ENCODE assay signal across 12 cellular contexts in the genomic region with DNA sequence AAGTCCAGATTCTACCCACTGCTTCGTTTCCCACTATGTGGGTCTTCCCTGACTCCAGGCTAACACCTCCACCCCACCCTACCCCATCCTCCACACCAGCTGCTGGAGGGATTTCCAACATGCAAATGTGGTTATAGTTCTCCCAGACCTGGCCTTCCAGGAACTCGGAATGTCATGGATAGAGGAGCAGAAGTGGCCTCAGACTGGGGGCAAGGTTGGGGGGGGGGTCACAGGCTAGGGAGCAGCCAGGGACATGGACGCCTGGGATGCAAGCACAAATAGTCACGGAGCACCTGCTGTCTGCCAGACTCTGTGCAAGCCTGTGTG. TPM values are rescaled to one million over a fixed set of nuclear protein-coding genes. Genes with fewer than 3 reads are reported as not detected.
DNase-seq lines count a peak whose midpoint lies in the region; ATAC-seq, FAIRE-seq and TF ChIP-seq lines count a peak whose summit lies in the region.
"Had no signal": no experiment of that assay in that cellular context is flagged by ENCODE, and none has a peak within 500 bp of the region (broad histone marks: within the 10 kb centered on the region; RNA-seq: fewer than 3 reads in every experiment).

No MANE protein-coding gene starts in this region.

- H3K27me3 Mint-ChIP-seq in natural killer cell (ENCODE audit: low read depth in 2 of 2), result no peaks in the 10 kb centered on the region

- no peaks in the 10 kb centered on the region; the same call in 1 of the 2 replicates for H3K9me3 ChIP-seq in AG04450 (ENCODE audit: control insufficient read depth, insufficient read depth, low read length)
- H3K9me3 ChIP-seq: heart right ventricle, upper lobe of left lung had no signal

- no peak overlapping the region for H3K4me3 ChIP-seq in AG04450 (ENCODE audit: low read depth, low read length)
- H3K4me3 ChIP-seq: heart right ventricle had no signal

- no peaks in the 10 kb centered on the region for H3K27me3 ChIP-seq in AG04450 (ENCODE audit: control insufficient read depth, insufficient read depth, low read length)
- H3K27me3 ChIP-seq: heart right ventricle had no signal

- POLR2A ChIA-PET in AG04450 (lab: Yijun Ruan, JAX), result interaction anchor here (0.6 to 1.1 kb wide), 3 partner anchors 12 to 74 kb away, joined by 3 read pairs; no protein-coding TSS in a partner anchor

- H3K27ac ChIP-seq in AG04450 (ENCODE audit: low read depth, low read length), result peak overlapping the region; percentile 81
- H3K27ac ChIP-seq in angular gyrus (ENCODE audit: low read depth, low read length), result peak overlapping the region; percentile 56

- no peaks in the 10 kb centered on the region for H3K36me3 Mint-ChIP-seq in natural killer cell

- H3K4me3 Mint-ChIP-seq in natural killer cell, result peak overlapping the region; percentile 67

- H3K4me1 Mint-ChIP-seq in natural killer cell, result peaks cover 31 to 51% of the 10 kb centered on the region in 2 donors

- H3K27ac Mint-ChIP-seq in natural killer cell, result peak overlapping the region; percentile 32 to 77

- DNase-seq in AG04450 (ENCODE audit: low read depth, low spot score), result no peak
- DNase-seq in GM19239 (ENCODE audit: insufficient read length, low spot score), result no peak
- no peak for DNase-seq in natural killer cell
- DNase-seq in NCI-H1105 (lab: John Stamatoyannopoulos, UW), result no peak
- DNase-seq in AG20443 (ENCODE audit: low spot score), result no peak
- DNase-seq: activated CD4-positive, alpha-beta T cell treated with anti-CD3 and anti-CD28 coated beads, Interleukin-2, amount 50 U/mL, for 48 hours; heart right ventricle; NCI-H187; upper lobe of left lung had no signal

- H3K9me3 Mint-ChIP-seq in natural killer cell, result no peaks in the 10 kb centered on the region

- no peak for TF ChIP-seq CTCF in AG04450 (IDR thresholded peaks at IDR 0.05; ENCODE audit: low read depth, low read length)
- TF ChIP-seq CTCF in natural killer cell (IDR thresholded peaks at IDR 0.05), result no peak

- FAIRE-seq in GM19239 (lab: Jason Lieb, UNC), result peak; percentile 11

- intact Hi-C loops in natural killer cell (cut with micrococcal nuclease), result loop anchor here (5.0 kb wide), 1 partner anchor 71 kb away; the partner anchor contains the start of gene ATP2A3

- no peak for ATAC-seq in natural killer cell
- no peak for ATAC-seq in HG03139 (IDR thresholded peaks at IDR 0.05; ENCODE audit: unreplicated experiment)
- no peak for ATAC-seq in HG02588 (IDR thresholded peaks at IDR 0.05; ENCODE audit: unreplicated experiment)
- ATAC-seq: heart right ventricle had no signal

- CTCF ChIA-PET in AG04450 (lab: Charles Lee), result interaction anchor here (1.3 to 2.7 kb wide), 3 partner anchors 23 to 153 kb away, joined by 4 to 12 read pairs (median 8); no protein-coding TSS in a partner anchor

RNA-seq across cellular contexts. Expression of gene CAMKK1, which starts 2.0 kb away (rescaled TPM):
- 2.8 and 3.3 TPM in 2 replicates for polyA plus RNA-seq in AG04450 (2011; rRNA removed)
- polyA minus RNA-seq in AG04450 (2011; rRNA and poly(A)+ RNA removed), result 4.7 and 4.8 TPM in 2 replicates
- total RNA-seq in natural killer cell, result 1 to 10 TPM; 3.2 to 4.3 (median 3.9) TPM

RNA-seq across cellular contexts. Expression of gene P2RX1, which starts 25.4 kb away (rescaled TPM):
- polyA plus RNA-seq in AG04450 (2011; rRNA removed), result 0.05 TPM in 1 of 2 replicates, not detected in the other
- not detected in 2 replicates for polyA minus RNA-seq in AG04450 (2011; rRNA and poly(A)+ RNA removed)
- 10 to 100 TPM in 2 of 3 donors, 1 to 10 TPM in 1; 2.3 to 15.3 (median 13.4) TPM for total RNA-seq in natural killer cell

RNA-seq across cellular contexts. Expression of gene NCBP3, which starts 44.8 kb away (rescaled TPM):
- polyA plus RNA-seq in AG04450 (2011; rRNA removed), result 19.4 and 28.5 TPM in 2 replicates
- 10.6 and 16.9 TPM in 2 replicates for polyA minus RNA-seq in AG04450 (2011; rRNA and poly(A)+ RNA removed)
- total RNA-seq in natural killer cell, result 10 to 100 TPM; 55.9 to 60.7 (median 58.1) TPM
